Comparison of ENCODE assay signal across 9 cellular contexts in the genomic region with DNA sequence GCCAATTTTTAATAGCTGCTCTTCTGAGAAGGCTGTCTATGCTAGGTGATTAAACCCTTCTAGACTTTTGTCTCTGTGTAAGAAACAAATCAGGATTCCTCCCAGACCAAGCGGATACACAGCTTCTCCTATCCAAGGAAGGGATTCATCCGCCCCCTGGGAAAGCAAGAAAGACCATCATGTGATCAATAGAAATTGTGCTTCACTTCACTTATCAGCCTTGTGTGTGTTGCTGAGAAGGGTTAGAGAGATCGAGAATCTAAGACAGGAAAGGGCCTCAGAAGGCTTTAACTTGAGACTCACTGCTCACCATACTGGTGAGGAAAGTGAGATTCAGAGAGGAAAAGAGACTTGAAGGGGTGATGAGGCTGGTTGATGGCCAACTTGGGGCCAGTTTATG. TPM values are rescaled to one million over a fixed set of nuclear protein-coding genes. Genes with fewer than 3 reads are reported as not detected.
DNase-seq lines count a peak whose midpoint lies in the region; ATAC-seq, FAIRE-seq and TF ChIP-seq lines count a peak whose summit lies in the region.
"Had no signal": no experiment of that assay in that cellular context is flagged by ENCODE, and none has a peak within 500 bp of the region (broad histone marks: within the 10 kb centered on the region; RNA-seq: fewer than 3 reads in every experiment).

No MANE protein-coding gene starts in this region.

- WGBS in right cardiac atrium, result 86% methylated on average over 3 of the region's 3 CpGs

- H3K36me3 Mint-ChIP-seq in astrocyte (ENCODE audit: low read depth, unreplicated experiment), result peaks cover 6% of the 10 kb centered on the region

- no peaks in the 10 kb centered on the region for H3K4me1 ChIP-seq in right cardiac atrium (ENCODE audit: control insufficient read depth, insufficient read depth, low read length)
- H3K4me1 ChIP-seq in astrocyte (ENCODE audit: insufficient read depth, low read length), result peaks cover 14% of the 10 kb centered on the region
- peaks cover 4 to 10% of the 10 kb centered on the region in 2 donors for H3K4me1 ChIP-seq in kidney (ENCODE audit: control insufficient read depth in 1 of 2, insufficient read depth in 1 of 2, low read depth in 1 of 2, low read length in 2 of 2)
- H3K4me1 ChIP-seq in upper lobe of right lung, result peaks cover 11% of the 10 kb centered on the region

- peaks cover 11% of the 10 kb centered on the region for H3K4me1 Mint-ChIP-seq in astrocyte (ENCODE audit: low read depth, unreplicated experiment)

- no peaks in the 10 kb centered on the region for H3K27me3 Mint-ChIP-seq in astrocyte (ENCODE audit: low read depth, unreplicated experiment)

- H3K9me3 ChIP-seq in right cardiac atrium (ENCODE audit: control insufficient read depth, low read length) (no peaks in the 10 kb centered on the region), astrocyte (ENCODE audit: insufficient read depth, low read depth, low read length) (no peaks in the 10 kb centered on the region), kidney (ENCODE audit: control insufficient read depth in 1 of 2, low read length in 2 of 2) (no peaks in the 10 kb centered on the region), upper lobe of right lung (no peaks in the 10 kb centered on the region)

- peaks cover 3% of the 10 kb centered on the region for H3K9me3 Mint-ChIP-seq in astrocyte (ENCODE audit: unreplicated experiment)

- peak overlapping the region; percentile 98 for H3K4me2 ChIP-seq in astrocyte (ENCODE audit: low read length)

- H3K4me3 ChIP-seq in right cardiac atrium (ENCODE audit: low read length) (peak overlapping the region; percentile 58), astrocyte (ENCODE audit: insufficient read depth, low read depth, low read length) (peak overlapping the region; percentile 92), kidney (ENCODE audit: low read length in 2 of 2) (peak overlapping the region; percentile 92 to 98), upper lobe of right lung (peak overlapping the region; percentile 95)

- H3K9ac ChIP-seq in astrocyte (ENCODE audit: low read length) (peak overlapping the region; percentile 97), kidney (ENCODE audit: low read length in 2 of 2) (peak overlapping the region in 1 of 2 donors; percentile 94)

- intact Hi-C loops in right cardiac atrium (cut with DNase I) (no loop called here), Right ventricle myocardium superior (cut with DNase I) (no loop called here), kidney (cut with DNase I) (no loop called here), upper lobe of right lung (cut with DNase I) (no loop called here)

- no peak for FAIRE-seq in astrocyte (lab: Jason Lieb, UNC)
- no peak for FAIRE-seq in kidney (lab: Jason Lieb, UNC)

- TF ChIP-seq CTCF in astrocyte (IDR thresholded peaks at IDR 0.05; ENCODE audit: insufficient read depth, low read depth, low read length) (no peak), kidney (IDR thresholded peaks at IDR 0.05; ENCODE audit: borderline replicate concordance, extremely low read depth, insufficient read depth) (no peak), upper lobe of right lung (IDR thresholded peaks at IDR 0.05) (no peak)

- ATAC-seq in right cardiac atrium, result no peak
- no peak for ATAC-seq in Right ventricle myocardium superior (ENCODE audit: poor library complexity)
- ATAC-seq in upper lobe of right lung, result no peak
- no peak for ATAC-seq in HG02885 (IDR thresholded peaks at IDR 0.05; ENCODE audit: poor library complexity, unreplicated experiment)
- no peak for ATAC-seq in HG03135 (IDR thresholded peaks at IDR 0.05; ENCODE audit: unreplicated experiment)

- DNase-seq in right cardiac atrium (no peak), Right ventricle myocardium superior (no peak), astrocyte (ENCODE audit: low read depth) (no peak), kidney (no peak), upper lobe of right lung (no peak), NOMO-1 (lab: John Stamatoyannopoulos, UW; ENCODE audit: unreplicated experiment in 2 of 2) (no peak)
- DNase-seq: effector CD8-positive, alpha-beta T cell had no signal

- H4K20me1 ChIP-seq in astrocyte (ENCODE audit: insufficient read depth, low read length), result peaks cover 17% of the 10 kb centered on the region

- no peaks in the 10 kb centered on the region for H3K27me3 ChIP-seq in right cardiac atrium (ENCODE audit: control insufficient read depth, insufficient read depth)
- no peaks in the 10 kb centered on the region for H3K27me3 ChIP-seq in astrocyte (ENCODE audit: insufficient read depth, low read length)
- H3K27me3 ChIP-seq in upper lobe of right lung, result no peaks in the 10 kb centered on the region

- H3K27ac ChIP-seq in right cardiac atrium (ENCODE audit: low read length), result no peak overlapping the region
- no peak overlapping the region for H3K27ac ChIP-seq in astrocyte (ENCODE audit: low read depth, low read length)
- H3K27ac ChIP-seq in kidney (ENCODE audit: low read depth in 2 of 2, low read length in 2 of 2), result no peak overlapping the region
- no peak overlapping the region for H3K27ac ChIP-seq in upper lobe of right lung

- no peaks in the 10 kb centered on the region for H3K36me3 ChIP-seq in astrocyte (ENCODE audit: insufficient read depth, low read length)
- H3K36me3 ChIP-seq in kidney (ENCODE audit: control insufficient read depth in 1 of 2, insufficient read depth in 2 of 2, low read length in 2 of 2), result peaks cover 2 to 4% of the 10 kb centered on the region in 2 donors
- H3K36me3 ChIP-seq in upper lobe of right lung, result peaks cover 29% of the 10 kb centered on the region

- H3K79me2 ChIP-seq in astrocyte (ENCODE audit: insufficient read depth, low read length), result peaks cover 26% of the 10 kb centered on the region

- H2AFZ ChIP-seq in astrocyte (ENCODE audit: low read depth, low read length), result no peak overlapping the region

- no peak overlapping the region for H3K27ac Mint-ChIP-seq in astrocyte (ENCODE audit: unreplicated experiment)

- peak overlapping the region; percentile 93 for H3K4me3 Mint-ChIP-seq in astrocyte (ENCODE audit: unreplicated experiment)

RNA-seq across cellular contexts. Expression of a gene that starts 1.5 kb away (rescaled TPM):
- total RNA-seq in right cardiac atrium (10 to 100 TPM; 11.0 to 16.0 (median 14.0) TPM), Right ventricle myocardium superior (9.8 TPM), astrocyte (37.2 and 40.8 TPM in 2 replicates), kidney (30.2 TPM), upper lobe of right lung (30.0 TPM)
- polyA plus RNA-seq in right cardiac atrium (12.7 TPM), kidney (ENCODE audit: insufficient read depth, low read depth, low replicate concordance) (12.0 TPM)

RNA-seq across cellular contexts. Expression of a gene that starts 26.5 kb away (rescaled TPM):
- total RNA-seq in right cardiac atrium, result under 1 TPM in 3 of 4 donors, not detected in 1; 0.42 to 0.49 (median 0.47) TPM
- polyA plus RNA-seq in right cardiac atrium, result 1.1 TPM
- 1.0 TPM for total RNA-seq in Right ventricle myocardium superior
- 0.41 and 0.68 TPM in 2 replicates for total RNA-seq in astrocyte
- total RNA-seq in kidney, result 0.50 TPM
- not detected for polyA plus RNA-seq in kidney (ENCODE audit: insufficient read depth, low read depth, low replicate concordance)
- total RNA-seq in upper lobe of right lung, result 0.23 TPM

RNA-seq across cellular contexts. Expression of a gene that starts 48.5 kb away (rescaled TPM):
- total RNA-seq in right cardiac atrium (10 to 100 TPM; 17.2 to 23.9 (median 20.1) TPM), Right ventricle myocardium superior (20.5 TPM), astrocyte (26.6 and 28.3 TPM in 2 replicates), kidney (38.5 TPM), upper lobe of right lung (31.2 TPM)
- polyA plus RNA-seq in right cardiac atrium (15.5 TPM), kidney (ENCODE audit: insufficient read depth, low read depth, low replicate concordance) (13.6 TPM)

RNA-seq across cellular contexts. Expression of a gene that starts 59.4 kb away (rescaled TPM):
- 10 to 100 TPM in 3 of 4 donors, 1 to 10 TPM in 1; 9.2 to 14.0 (median 11.4) TPM for total RNA-seq in right cardiac atrium
- polyA plus RNA-seq in right cardiac atrium, result 4.6 TPM
- 10.2 TPM for total RNA-seq in Right ventricle myocardium superior
- 9.8 and 10.9 TPM in 2 replicates for total RNA-seq in astrocyte
- total RNA-seq in kidney, result 13.9 TPM
- 5.5 TPM for polyA plus RNA-seq in kidney (ENCODE audit: insufficient read depth, low read depth, low replicate concordance)
- 16.4 TPM for total RNA-seq in upper lobe of right lung
